Comparison of ENCODE assay signal across 2 cellular contexts in the genomic region with DNA sequence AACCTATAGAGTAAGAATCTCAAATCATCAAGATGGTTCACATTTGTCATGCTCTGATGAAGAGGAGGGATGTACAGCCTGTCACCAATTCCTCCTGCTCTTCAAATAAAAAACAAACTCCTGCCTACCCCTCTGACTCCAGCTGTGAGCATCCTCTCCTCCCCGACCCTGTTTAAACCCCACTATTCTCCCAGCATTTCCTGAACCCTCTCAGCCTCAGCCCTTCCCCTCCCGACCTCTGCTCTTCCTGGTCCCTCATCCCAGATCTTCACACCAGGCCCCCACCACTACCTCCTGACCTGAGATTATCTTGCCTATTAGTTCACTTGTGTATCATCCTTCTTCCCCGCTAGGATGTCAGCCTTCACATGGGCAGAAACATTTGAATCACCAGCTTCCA.
A peak's percentile ranks its signal among the peaks of the same experiment; 100 is the strongest.
TF ChIP-seq lines count a peak whose summit lies in the region.

No MANE protein-coding gene starts in this region.

TF ChIP-seq in HepG2, 621 proteins besides CTCF, POLR2A, EP300 and RAD21:
- TF ChIP-seq ZFX (CRISPR knock-in tag; IDR thresholded peaks at IDR 0.05; ENCODE audit: low read depth) (no peak), KDM5A (IDR thresholded peaks at IDR 0.05; ENCODE audit: borderline replicate concordance, low read length) (no peak), PAF1 (CRISPR knock-in tag; IDR thresholded peaks at IDR 0.05) (0 out of 2 replicates have a peak, but pooled peaks have one; percentile 9), ZNF761 (CRISPR knock-in tag; conservative IDR thresholded peaks at IDR 0.05) (no peak), MAZ (IDR thresholded peaks at IDR 0.05; ENCODE audit: borderline replicate concordance, low read depth, low read length) (no peak), MAZ (CRISPR knock-in tag; IDR thresholded peaks at IDR 0.05; ENCODE audit: low read depth) (no peak), ZNF749 (CRISPR knock-in tag; IDR thresholded peaks at IDR 0.05; ENCODE audit: borderline replicate concordance) (no peak), NCOA1 (CRISPR knock-in tag; IDR thresholded peaks at IDR 0.05) (no peak), SOX6 (IDR thresholded peaks at IDR 0.05) (no peak), SOX6 (CRISPR knock-in tag; IDR thresholded peaks at IDR 0.05) (no peak), PCBP2 (optimal IDR thresholded peaks at IDR 0.05; ENCODE audit: low read depth, low read length, poor library complexity, severe bottlenecking) (peak; percentile 21), MEIS2 (CRISPR knock-in tag; IDR thresholded peaks at IDR 0.05) (no peak), MED8 (CRISPR knock-in tag; IDR thresholded peaks at IDR 0.05; ENCODE audit: insufficient replicate concordance) (no peak)
- TF ChIP-seq, protein P1, sequence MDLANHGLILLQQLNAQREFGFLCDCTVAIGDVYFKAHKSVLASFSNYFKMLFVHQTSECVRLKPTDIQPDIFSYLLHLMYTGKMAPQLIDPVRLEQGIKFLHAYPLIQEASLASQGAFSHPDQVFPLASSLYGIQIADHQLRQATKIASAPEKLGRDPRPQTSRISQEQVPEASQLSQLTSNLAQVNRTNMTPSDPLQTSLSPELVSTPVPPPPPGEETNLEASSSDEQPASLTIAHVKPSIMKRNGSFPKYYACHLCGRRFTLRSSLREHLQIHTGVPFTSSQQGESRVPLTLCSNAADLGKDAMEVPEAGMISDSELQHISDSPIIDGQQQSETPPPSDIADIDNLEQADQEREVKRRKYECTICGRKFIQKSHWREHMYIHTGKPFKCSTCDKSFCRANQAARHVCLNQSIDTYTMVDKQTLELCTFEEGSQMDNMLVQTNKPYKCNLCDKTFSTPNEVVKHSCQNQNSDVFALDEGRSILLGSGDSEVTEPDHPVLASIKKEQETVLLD (CRISPR knock-in tag; IDR thresholded peaks at IDR 0.05; ENCODE audit: low read depth) = no peak
- TF ChIP-seq, protein P2, sequence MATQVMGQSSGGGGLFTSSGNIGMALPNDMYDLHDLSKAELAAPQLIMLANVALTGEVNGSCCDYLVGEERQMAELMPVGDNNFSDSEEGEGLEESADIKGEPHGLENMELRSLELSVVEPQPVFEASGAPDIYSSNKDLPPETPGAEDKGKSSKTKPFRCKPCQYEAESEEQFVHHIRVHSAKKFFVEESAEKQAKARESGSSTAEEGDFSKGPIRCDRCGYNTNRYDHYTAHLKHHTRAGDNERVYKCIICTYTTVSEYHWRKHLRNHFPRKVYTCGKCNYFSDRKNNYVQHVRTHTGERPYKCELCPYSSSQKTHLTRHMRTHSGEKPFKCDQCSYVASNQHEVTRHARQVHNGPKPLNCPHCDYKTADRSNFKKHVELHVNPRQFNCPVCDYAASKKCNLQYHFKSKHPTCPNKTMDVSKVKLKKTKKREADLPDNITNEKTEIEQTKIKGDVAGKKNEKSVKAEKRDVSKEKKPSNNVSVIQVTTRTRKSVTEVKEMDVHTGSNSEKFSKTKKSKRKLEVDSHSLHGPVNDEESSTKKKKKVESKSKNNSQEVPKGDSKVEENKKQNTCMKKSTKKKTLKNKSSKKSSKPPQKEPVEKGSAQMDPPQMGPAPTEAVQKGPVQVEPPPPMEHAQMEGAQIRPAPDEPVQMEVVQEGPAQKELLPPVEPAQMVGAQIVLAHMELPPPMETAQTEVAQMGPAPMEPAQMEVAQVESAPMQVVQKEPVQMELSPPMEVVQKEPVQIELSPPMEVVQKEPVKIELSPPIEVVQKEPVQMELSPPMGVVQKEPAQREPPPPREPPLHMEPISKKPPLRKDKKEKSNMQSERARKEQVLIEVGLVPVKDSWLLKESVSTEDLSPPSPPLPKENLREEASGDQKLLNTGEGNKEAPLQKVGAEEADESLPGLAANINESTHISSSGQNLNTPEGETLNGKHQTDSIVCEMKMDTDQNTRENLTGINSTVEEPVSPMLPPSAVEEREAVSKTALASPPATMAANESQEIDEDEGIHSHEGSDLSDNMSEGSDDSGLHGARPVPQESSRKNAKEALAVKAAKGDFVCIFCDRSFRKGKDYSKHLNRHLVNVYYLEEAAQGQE (IDR thresholded peaks at IDR 0.05; ENCODE audit: borderline replicate concordance in 1 of 2, low read depth in 1 of 2, low read length in 2 of 2) = no peak

TF ChIP-seq in SK-N-SH, 30 proteins besides CTCF, POLR2A, EP300 and RAD21:
- TF ChIP-seq FOSL2 (IDR thresholded peaks at IDR 0.05; ENCODE audit: borderline replicate concordance, low read depth) (no peak), FOXJ3 (CRISPR knock-in tag; IDR thresholded peaks at IDR 0.05) (no peak), RFX5 (IDR thresholded peaks at IDR 0.05; ENCODE audit: low read length) (no peak), NFIC (IDR thresholded peaks at IDR 0.05; ENCODE audit: borderline replicate concordance) (no peak), TEAD4 (IDR thresholded peaks at IDR 0.05; ENCODE audit: borderline replicate concordance, insufficient read depth) (no peak), SMC3 (IDR thresholded peaks at IDR 0.05; ENCODE audit: low read depth, low read length) (no peak)
- TF ChIP-seq, protein P3, sequence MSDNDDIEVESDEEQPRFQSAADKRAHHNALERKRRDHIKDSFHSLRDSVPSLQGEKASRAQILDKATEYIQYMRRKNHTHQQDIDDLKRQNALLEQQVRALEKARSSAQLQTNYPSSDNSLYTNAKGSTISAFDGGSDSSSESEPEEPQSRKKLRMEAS (IDR thresholded peaks at IDR 0.05; ENCODE audit: low read depth) = no peak
- TF ChIP-seq, protein P4, sequence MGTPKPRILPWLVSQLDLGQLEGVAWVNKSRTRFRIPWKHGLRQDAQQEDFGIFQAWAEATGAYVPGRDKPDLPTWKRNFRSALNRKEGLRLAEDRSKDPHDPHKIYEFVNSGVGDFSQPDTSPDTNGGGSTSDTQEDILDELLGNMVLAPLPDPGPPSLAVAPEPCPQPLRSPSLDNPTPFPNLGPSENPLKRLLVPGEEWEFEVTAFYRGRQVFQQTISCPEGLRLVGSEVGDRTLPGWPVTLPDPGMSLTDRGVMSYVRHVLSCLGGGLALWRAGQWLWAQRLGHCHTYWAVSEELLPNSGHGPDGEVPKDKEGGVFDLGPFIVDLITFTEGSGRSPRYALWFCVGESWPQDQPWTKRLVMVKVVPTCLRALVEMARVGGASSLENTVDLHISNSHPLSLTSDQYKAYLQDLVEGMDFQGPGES (IDR thresholded peaks at IDR 0.05; ENCODE audit: low read depth, low read length) = no peak
